In the genomic region with DNA sequence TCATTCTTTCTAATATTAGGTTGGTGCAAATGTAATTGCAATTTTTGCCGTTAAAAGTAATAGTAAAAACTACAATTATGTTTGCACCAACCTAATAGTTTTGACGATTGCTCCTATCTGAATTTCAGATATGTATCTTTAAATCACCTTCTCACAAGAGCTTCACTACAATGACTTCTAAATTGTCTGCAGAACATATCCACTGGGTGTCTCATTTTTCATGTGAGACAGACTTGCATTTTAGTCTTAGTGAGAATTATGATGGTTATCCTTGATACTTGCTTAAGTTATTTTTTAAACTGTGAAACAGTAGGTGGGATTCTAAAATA, we compare ENCODE assay signal across 9 cellular contexts.
A peak's percentile ranks its signal among the peaks of the same experiment; 100 is the strongest.
DNase-seq lines count a peak whose midpoint lies in the region; ATAC-seq and TF ChIP-seq lines count a peak whose summit lies in the region.
"Had no signal": no experiment of that assay in that cellular context is flagged by ENCODE, and none has a peak within 500 bp of the region (broad histone marks: within the 10 kb centered on the region; RNA-seq: fewer than 3 reads in every experiment).

No MANE protein-coding gene starts in this region.

- H3K27ac ChIP-seq in foreskin keratinocyte = peak overlapping the region; percentile 11

- CTCF ChIA-PET in Caco-2 (lab: Charles Lee) = no interaction called here

- H3K27me3 ChIP-seq in Loucy (ENCODE audit: insufficient read depth, low read length, poor library complexity, severe bottlenecking) (no peaks in the 10 kb centered on the region), foreskin keratinocyte (no peaks in the 10 kb centered on the region), Caco-2 (replicated peaks; ENCODE audit: control insufficient read depth, insufficient read depth, low read length) (no peaks in the 10 kb centered on the region)

- DNase-seq in foreskin keratinocyte = no peak
- no peak for DNase-seq in NCI-H1105 treated with DMSO at 0.1 percent for 48 hours (lab: John Stamatoyannopoulos, UW)
- DNase-seq in Caco-2 = no peak
- no peak for DNase-seq in posterior cingulate gyrus
- no peak for DNase-seq in DMS53 treated with DMSO at 0.1 percent for 48 hours (lab: John Stamatoyannopoulos, UW; ENCODE audit: unreplicated experiment)
- DNase-seq: naive thymus-derived CD4-positive, alpha-beta T cell had no signal

- H3K4me1 ChIP-seq in Loucy (ENCODE audit: insufficient read depth, low read length, poor library complexity, severe bottlenecking) (peaks cover 34% of the 10 kb centered on the region), foreskin keratinocyte (peaks cover 40% of the 10 kb centered on the region), Caco-2 (peaks cover 25% of the 10 kb centered on the region)

- peak overlapping the region; percentile 40 for H3K9ac ChIP-seq in Loucy (ENCODE audit: low read depth, low read length, poor library complexity, severe bottlenecking)

- H3K36me3 ChIP-seq in Loucy (ENCODE audit: insufficient read depth, low read length) (no peaks in the 10 kb centered on the region), Caco-2 (ENCODE audit: control insufficient read depth, insufficient read depth, low read length) (no peaks in the 10 kb centered on the region)

- no peak overlapping the region for H3K4me3 Mint-ChIP-seq in Caco-2 (ENCODE audit: unreplicated experiment)

- H3F3A ChIP-seq in Loucy (ENCODE audit: low read depth) = no peaks in the 10 kb centered on the region

- H3K9me3 ChIP-seq in Loucy (ENCODE audit: insufficient read depth, low read depth, low read length) (no peaks in the 10 kb centered on the region), Caco-2 (no peaks in the 10 kb centered on the region)

- no peaks in the 10 kb centered on the region for H3K9me2 ChIP-seq in Loucy (replicated peaks; ENCODE audit: low read depth, low read length)

- TF ChIP-seq CTCF in Loucy (conservative IDR thresholded peaks at IDR 0.05; ENCODE audit: low read length) = peak; percentile 32; the same call in 1 of the 2 replicates
- TF ChIP-seq CTCF in foreskin keratinocyte (conservative IDR thresholded peaks at IDR 0.05) = peak; percentile 15
- no peak for TF ChIP-seq CTCF in Caco-2 (IDR thresholded peaks at IDR 0.05; ENCODE audit: insufficient read depth in 1 of 2, low read depth in 1 of 2, low read length in 1 of 2, severe bottlenecking in 1 of 2, unreplicated experiment in 1 of 2)

- H3K79me2 ChIP-seq in Loucy (ENCODE audit: insufficient read depth, low read length) = peaks cover 6% of the 10 kb centered on the region

- H3K4me3 ChIP-seq in Loucy (ENCODE audit: low read length, poor library complexity, severe bottlenecking) = no peak overlapping the region
- H3K4me3 ChIP-seq in Caco-2 (ENCODE audit: low read depth, low read length) = no peak overlapping the region

- intact Hi-C loops in Caco-2 (cut with micrococcal nuclease; ENCODE audit: unreplicated experiment) (no loop called here), posterior cingulate gyrus (cut with DNase I) (no loop called here)

- H3K27me3 Mint-ChIP-seq in Caco-2 (ENCODE audit: insufficient read depth, unreplicated experiment) = no peaks in the 10 kb centered on the region
- H3K27me3 Mint-ChIP-seq: naive thymus-derived CD4-positive, alpha-beta T cell had no signal

- H3K27ac Mint-ChIP-seq in Caco-2 (ENCODE audit: unreplicated experiment) = no peak overlapping the region

- peaks cover 17% of the 10 kb centered on the region for H3K4me1 Mint-ChIP-seq in Caco-2 (ENCODE audit: low read depth, unreplicated experiment)

- no peaks in the 10 kb centered on the region for H4K20me1 ChIP-seq in Loucy (ENCODE audit: insufficient read depth, low read length, poor library complexity, severe bottlenecking)

- H3K36me3 Mint-ChIP-seq in Caco-2 (ENCODE audit: insufficient read depth, unreplicated experiment) = no peaks in the 10 kb centered on the region

- no peak overlapping the region for H2AFZ ChIP-seq in Loucy (ENCODE audit: low read length)

- POLR2A ChIA-PET in Caco-2 (lab: Charles Lee) = interaction anchor here (0.6 kb wide), 1 partner anchor 84 kb away, joined by 4 read pairs; no protein-coding TSS in a partner anchor

- ATAC-seq in GM18508 (IDR thresholded peaks at IDR 0.05; ENCODE audit: insufficient read depth, unreplicated experiment) (peak; percentile 2), GM21447 (IDR thresholded peaks at IDR 0.05; ENCODE audit: unreplicated experiment) (peak; percentile 5), foreskin keratinocyte (no peak)
- ATAC-seq: naive thymus-derived CD4-positive, alpha-beta T cell had no signal

- no peaks in the 10 kb centered on the region for H3K9me3 Mint-ChIP-seq in Caco-2 (ENCODE audit: unreplicated experiment)

- peak overlapping the region; percentile 3 for H3K4me2 ChIP-seq in Loucy (ENCODE audit: low read depth, low read length, poor library complexity, severe bottlenecking)

- no TSS peak for BruUV-seq in Caco-2 (replicated peaks; lab: Mats Ljungman, UMichigan)

Comparison
In these comparisons a context has a peak if more than half of its experiments do, and no peak if none do; other contexts are left out.
1. CTCF ChIP-seq: peak in Loucy (single experiment) and foreskin keratinocyte (single experiment); none in Caco-2 (0 of 2).